9 cellular contexts compared by ENCODE assay signal in genomic region chr16:54817432-54817831, GRCh38.
DNase-seq lines count a peak whose midpoint lies in the region; ATAC-seq, FAIRE-seq and TF ChIP-seq lines count a peak whose summit lies in the region.
"Had no signal": no experiment of that assay in that cellular context is flagged by ENCODE, and none has a peak within 500 bp of the region (broad histone marks: within the 10 kb centered on the region; RNA-seq: fewer than 3 reads in every experiment).

No MANE protein-coding gene starts in this region.

- H3K27me3 ChIP-seq in WERI-Rb-1 (ENCODE audit: insufficient read depth, low read depth, severe bottlenecking) (no peaks in the 10 kb centered on the region), right lobe of liver (no peaks in the 10 kb centered on the region)

- H3K36me3 Mint-ChIP-seq in stimulated activated naive B cell treated with anti-CD40 and anti-IgM and Interleukin-4, amounts not matched to agents 10 μg/mL and 1 μg/mL and 100 μg/mL, for 72 hours: no peaks in the 10 kb centered on the region

- H3K4me3 ChIP-seq in WERI-Rb-1 (ENCODE audit: low read depth, low read length) (peak overlapping the region; percentile 25), right lobe of liver (no peak overlapping the region)

- H3K4me1 Mint-ChIP-seq in stimulated activated naive B cell treated with anti-CD40 and anti-IgM and Interleukin-4, amounts not matched to agents 10 μg/mL and 1 μg/mL and 100 μg/mL, for 72 hours: no peaks in the 10 kb centered on the region

- H3K27ac Mint-ChIP-seq in stimulated activated naive B cell treated with anti-CD40 and anti-IgM and Interleukin-4, amounts not matched to agents 10 μg/mL and 1 μg/mL and 100 μg/mL, for 72 hours: no peak overlapping the region

- peak; percentile 0 for DNase-seq in Caki2 (ENCODE audit: low read depth)
- peak; percentile 4 for DNase-seq in HuH-7.5 (ENCODE audit: low spot score)
- peak; percentile 19 for DNase-seq in WERI-Rb-1
- DNase-seq in right lobe of liver: no peak
- no peak for DNase-seq in GM12891 (ENCODE audit: insufficient read length, low spot score)
- DNase-seq in stimulated activated naive B cell treated with anti-CD40 and anti-IgM and Interleukin-4, amounts not matched to agents 10 μg/mL and 1 μg/mL and 100 μg/mL, for 72 hours: no peak
- DNase-seq: activated T-cell treated with anti-CD3 and anti-CD28 coated beads for 4 hours had no signal

- intact Hi-C loops in right lobe of liver (cut with DNase I): no loop called here

- WGBS in right lobe of liver (ENCODE audit: insufficient coverage, low coverage, low lambda C conversion rate, missing lambda C conversion rate): 36% methylated on average over 10 of the region's 10 CpGs

- in situ Hi-C loops in Caki2 (cut with HindIII; ENCODE audit: low pct_unique_long_range_greater_than_20kb, low sequenced_read_pairs): no loop called here

- H3K27me3 Mint-ChIP-seq in stimulated activated naive B cell treated with anti-CD40 and anti-IgM and Interleukin-4, amounts not matched to agents 10 μg/mL and 1 μg/mL and 100 μg/mL, for 72 hours: no peaks in the 10 kb centered on the region

- FAIRE-seq in GM12891 (lab: Jason Lieb, UNC): no peak

- no peaks in the 10 kb centered on the region for H3K9me3 ChIP-seq in WERI-Rb-1 (ENCODE audit: severe bottlenecking)
- H3K9me3 ChIP-seq in right lobe of liver: no peaks in the 10 kb centered on the region

- TF ChIP-seq CTCF in WERI-Rb-1 (IDR thresholded peaks at IDR 0.05; ENCODE audit: low read depth, low read length) (peak; percentile 30; the same call in 1 of the 2 replicates), right lobe of liver (IDR thresholded peaks at IDR 0.05) (peak; percentile 27 to 33 (median 32))

- ATAC-seq in right lobe of liver: peak in 3 of 4 donors; percentile 29 to 75 (median 53)
- no peak for ATAC-seq in HG03097 (IDR thresholded peaks at IDR 0.05; ENCODE audit: low FRiP score, unreplicated experiment)
- no peak for ATAC-seq in stimulated activated naive B cell treated with anti-CD40 and anti-IgM and Interleukin-4, amounts not matched to agents 10 μg/mL and 1 μg/mL and 100 μg/mL, for 72 hours (replicated peaks)
- ATAC-seq in GM21717 (IDR thresholded peaks at IDR 0.05; ENCODE audit: unreplicated experiment): no peak

- H3K4me3 Mint-ChIP-seq in stimulated activated naive B cell treated with anti-CD40 and anti-IgM and Interleukin-4, amounts not matched to agents 10 μg/mL and 1 μg/mL and 100 μg/mL, for 72 hours: no peak overlapping the region

- TF ChIP-seq POLR2A in right lobe of liver (IDR thresholded peaks at IDR 0.05): no peak
- no peak for TF ChIP-seq POLR2A in GM12891 (IDR thresholded peaks at IDR 0.05; ENCODE audit: low read depth, low read length)

- peaks cover 0 to 1% of the 10 kb centered on the region in 2 donors for H3K9me3 Mint-ChIP-seq in stimulated activated naive B cell treated with anti-CD40 and anti-IgM and Interleukin-4, amounts not matched to agents 10 μg/mL and 1 μg/mL and 100 μg/mL, for 72 hours

- no peaks in the 10 kb centered on the region for H3K36me3 ChIP-seq in WERI-Rb-1
- no peaks in the 10 kb centered on the region for H3K36me3 ChIP-seq in right lobe of liver

- no peaks in the 10 kb centered on the region for H3K4me1 ChIP-seq in right lobe of liver

- H3K27ac ChIP-seq in WERI-Rb-1 (no peak overlapping the region), right lobe of liver (no peak overlapping the region)

TF ChIP-seq in GM12891, 5 proteins besides CTCF, POLR2A, EP300 and RAD21:
- no peak for TF ChIP-seq PAX5 (IDR thresholded peaks at IDR 0.05; ENCODE audit: insufficient read depth, low read length, severe bottlenecking)
- no peak for TF ChIP-seq SPI1 (IDR thresholded peaks at IDR 0.05; ENCODE audit: low read depth, low read length)
- TF ChIP-seq TAF1 (IDR thresholded peaks at IDR 0.05; ENCODE audit: low read depth, low read length): no peak
- no peak for TF ChIP-seq POLR2AphosphoS5 (IDR thresholded peaks at IDR 0.05; ENCODE audit: low read depth, low read length)
- TF ChIP-seq POU2F2 (IDR thresholded peaks at IDR 0.05; ENCODE audit: low read depth, low read length): no peak

Comparison
In these comparisons a context has a peak if more than half of its experiments do, and no peak if none do; other contexts are left out.
1. DNase-seq: peak in Caki2 (single experiment), HuH-7.5 (single experiment) and WERI-Rb-1 (single experiment); none in right lobe of liver (0 of 3), GM12891 (single experiment) and stimulated activated naive B cell treated with anti-CD40 and anti-IgM and Interleukin-4, amounts not matched to agents 10 μg/mL and 1 μg/mL and 100 μg/mL, for 72 hours (single experiment).
2. ATAC-seq: peak in right lobe of liver (3 of 4); none in HG03097 (single experiment), stimulated activated naive B cell treated with anti-CD40 and anti-IgM and Interleukin-4, amounts not matched to agents 10 μg/mL and 1 μg/mL and 100 μg/mL, for 72 hours (0 of 2) and GM21717 (single experiment).